1 cellular context compared by ENCODE assay signal in the genomic region with DNA sequence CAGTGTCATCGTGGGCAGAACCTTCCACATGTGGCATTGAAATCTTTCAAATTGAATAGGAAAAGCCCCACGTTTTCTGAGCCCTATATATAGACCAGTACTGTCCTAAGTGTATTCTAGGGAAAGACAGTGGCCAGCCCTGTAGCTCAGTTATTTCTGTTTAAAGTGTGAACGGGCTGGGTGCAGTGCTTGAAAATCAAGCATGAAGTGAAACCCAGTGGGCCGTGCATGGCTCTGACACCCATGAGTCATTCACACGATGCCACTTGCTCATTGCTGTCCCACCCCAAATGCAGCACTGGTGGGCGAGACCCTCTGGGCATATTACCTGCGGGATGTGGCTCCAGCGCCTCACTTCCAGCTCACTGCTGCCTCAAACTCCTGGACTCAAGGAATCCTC.
TF ChIP-seq lines count a peak whose summit lies in the region.

No MANE protein-coding gene starts in this region.

TF ChIP-seq in K562, 482 proteins besides CTCF, POLR2A, EP300 and RAD21:
- no peak for TF ChIP-seq HDAC1 (IDR thresholded peaks at IDR 0.05)
- TF ChIP-seq, protein P1, sequence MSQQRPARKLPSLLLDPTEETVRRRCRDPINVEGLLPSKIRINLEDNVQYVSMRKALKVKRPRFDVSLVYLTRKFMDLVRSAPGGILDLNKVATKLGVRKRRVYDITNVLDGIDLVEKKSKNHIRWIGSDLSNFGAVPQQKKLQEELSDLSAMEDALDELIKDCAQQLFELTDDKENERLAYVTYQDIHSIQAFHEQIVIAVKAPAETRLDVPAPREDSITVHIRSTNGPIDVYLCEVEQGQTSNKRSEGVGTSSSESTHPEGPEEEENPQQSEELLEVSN (IDR thresholded peaks at IDR 0.05; ENCODE audit: borderline replicate concordance in 1 of 2, extremely low read depth in 1 of 2, insufficient read depth in 1 of 2, insufficient read length in 1 of 2, low read depth in 1 of 2, low read length in 1 of 2, poor library complexity in 1 of 2, severe bottlenecking in 1 of 2) = peak in 1 of 2 experiments; percentile 10
- no peak for TF ChIP-seq SRF (CRISPR knock-in tag; IDR thresholded peaks at IDR 0.05)
- peak; percentile 10; the same call in 1 of the 2 replicates for TF ChIP-seq IRF2 (CRISPR knock-in tag; IDR thresholded peaks at IDR 0.05)
- TF ChIP-seq MEF2A (IDR thresholded peaks at IDR 0.05; ENCODE audit: control insufficient read depth, low read depth, low read length) = peak; percentile 41; the same call in 1 of the 2 replicates
- TF ChIP-seq ZFX (CRISPR knock-in tag; IDR thresholded peaks at IDR 0.05) = peak; percentile 14; the same call in 1 of the 2 replicates
- TF ChIP-seq, protein P2, sequence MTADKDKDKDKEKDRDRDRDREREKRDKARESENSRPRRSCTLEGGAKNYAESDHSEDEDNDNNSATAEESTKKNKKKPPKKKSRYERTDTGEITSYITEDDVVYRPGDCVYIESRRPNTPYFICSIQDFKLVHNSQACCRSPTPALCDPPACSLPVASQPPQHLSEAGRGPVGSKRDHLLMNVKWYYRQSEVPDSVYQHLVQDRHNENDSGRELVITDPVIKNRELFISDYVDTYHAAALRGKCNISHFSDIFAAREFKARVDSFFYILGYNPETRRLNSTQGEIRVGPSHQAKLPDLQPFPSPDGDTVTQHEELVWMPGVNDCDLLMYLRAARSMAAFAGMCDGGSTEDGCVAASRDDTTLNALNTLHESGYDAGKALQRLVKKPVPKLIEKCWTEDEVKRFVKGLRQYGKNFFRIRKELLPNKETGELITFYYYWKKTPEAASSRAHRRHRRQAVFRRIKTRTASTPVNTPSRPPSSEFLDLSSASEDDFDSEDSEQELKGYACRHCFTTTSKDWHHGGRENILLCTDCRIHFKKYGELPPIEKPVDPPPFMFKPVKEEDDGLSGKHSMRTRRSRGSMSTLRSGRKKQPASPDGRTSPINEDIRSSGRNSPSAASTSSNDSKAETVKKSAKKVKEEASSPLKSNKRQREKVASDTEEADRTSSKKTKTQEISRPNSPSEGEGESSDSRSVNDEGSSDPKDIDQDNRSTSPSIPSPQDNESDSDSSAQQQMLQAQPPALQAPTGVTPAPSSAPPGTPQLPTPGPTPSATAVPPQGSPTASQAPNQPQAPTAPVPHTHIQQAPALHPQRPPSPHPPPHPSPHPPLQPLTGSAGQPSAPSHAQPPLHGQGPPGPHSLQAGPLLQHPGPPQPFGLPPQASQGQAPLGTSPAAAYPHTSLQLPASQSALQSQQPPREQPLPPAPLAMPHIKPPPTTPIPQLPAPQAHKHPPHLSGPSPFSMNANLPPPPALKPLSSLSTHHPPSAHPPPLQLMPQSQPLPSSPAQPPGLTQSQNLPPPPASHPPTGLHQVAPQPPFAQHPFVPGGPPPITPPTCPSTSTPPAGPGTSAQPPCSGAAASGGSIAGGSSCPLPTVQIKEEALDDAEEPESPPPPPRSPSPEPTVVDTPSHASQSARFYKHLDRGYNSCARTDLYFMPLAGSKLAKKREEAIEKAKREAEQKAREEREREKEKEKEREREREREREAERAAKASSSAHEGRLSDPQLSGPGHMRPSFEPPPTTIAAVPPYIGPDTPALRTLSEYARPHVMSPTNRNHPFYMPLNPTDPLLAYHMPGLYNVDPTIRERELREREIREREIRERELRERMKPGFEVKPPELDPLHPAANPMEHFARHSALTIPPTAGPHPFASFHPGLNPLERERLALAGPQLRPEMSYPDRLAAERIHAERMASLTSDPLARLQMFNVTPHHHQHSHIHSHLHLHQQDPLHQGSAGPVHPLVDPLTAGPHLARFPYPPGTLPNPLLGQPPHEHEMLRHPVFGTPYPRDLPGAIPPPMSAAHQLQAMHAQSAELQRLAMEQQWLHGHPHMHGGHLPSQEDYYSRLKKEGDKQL (CRISPR knock-in tag; IDR thresholded peaks at IDR 0.05; ENCODE audit: borderline replicate concordance) = no peak
- no peak for TF ChIP-seq FOXA3 (CRISPR knock-in tag; conservative IDR thresholded peaks at IDR 0.05 in 1 of 2, IDR thresholded peaks at IDR 0.05 in 1 of 2)
- no peak for TF ChIP-seq ATF7 (IDR thresholded peaks at IDR 0.05)
- TF ChIP-seq, protein P3, sequence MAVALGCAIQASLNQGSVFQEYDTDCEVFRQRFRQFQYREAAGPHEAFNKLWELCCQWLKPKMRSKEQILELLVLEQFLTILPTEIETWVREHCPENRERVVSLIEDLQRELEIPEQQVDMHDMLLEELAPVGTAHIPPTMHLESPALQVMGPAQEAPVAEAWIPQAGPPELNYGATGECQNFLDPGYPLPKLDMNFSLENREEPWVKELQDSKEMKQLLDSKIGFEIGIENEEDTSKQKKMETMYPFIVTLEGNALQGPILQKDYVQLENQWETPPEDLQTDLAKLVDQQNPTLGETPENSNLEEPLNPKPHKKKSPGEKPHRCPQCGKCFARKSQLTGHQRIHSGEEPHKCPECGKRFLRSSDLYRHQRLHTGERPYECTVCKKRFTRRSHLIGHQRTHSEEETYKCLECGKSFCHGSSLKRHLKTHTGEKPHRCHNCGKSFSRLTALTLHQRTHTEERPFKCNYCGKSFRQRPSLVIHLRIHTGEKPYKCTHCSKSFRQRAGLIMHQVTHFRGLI (CRISPR knock-in tag; IDR thresholded peaks at IDR 0.05) = no peak
- TF ChIP-seq, protein P4, sequence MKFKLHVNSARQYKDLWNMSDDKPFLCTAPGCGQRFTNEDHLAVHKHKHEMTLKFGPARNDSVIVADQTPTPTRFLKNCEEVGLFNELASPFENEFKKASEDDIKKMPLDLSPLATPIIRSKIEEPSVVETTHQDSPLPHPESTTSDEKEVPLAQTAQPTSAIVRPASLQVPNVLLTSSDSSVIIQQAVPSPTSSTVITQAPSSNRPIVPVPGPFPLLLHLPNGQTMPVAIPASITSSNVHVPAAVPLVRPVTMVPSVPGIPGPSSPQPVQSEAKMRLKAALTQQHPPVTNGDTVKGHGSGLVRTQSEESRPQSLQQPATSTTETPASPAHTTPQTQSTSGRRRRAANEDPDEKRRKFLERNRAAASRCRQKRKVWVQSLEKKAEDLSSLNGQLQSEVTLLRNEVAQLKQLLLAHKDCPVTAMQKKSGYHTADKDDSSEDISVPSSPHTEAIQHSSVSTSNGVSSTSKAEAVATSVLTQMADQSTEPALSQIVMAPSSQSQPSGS (CRISPR knock-in tag; IDR thresholded peaks at IDR 0.05) = peak; percentile 53; the same call in 1 of the 2 replicates
- TF ChIP-seq, protein P5, sequence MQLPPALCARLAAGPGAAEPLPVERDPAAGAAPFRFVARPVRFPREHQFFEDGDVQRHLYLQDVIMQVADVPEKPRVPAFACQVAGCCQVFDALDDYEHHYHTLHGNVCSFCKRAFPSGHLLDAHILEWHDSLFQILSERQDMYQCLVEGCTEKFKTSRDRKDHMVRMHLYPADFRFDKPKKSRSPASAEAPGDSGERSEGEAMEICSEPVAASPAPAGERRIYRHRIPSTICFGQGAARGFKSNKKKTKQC (CRISPR knock-in tag; IDR thresholded peaks at IDR 0.05) = peak; percentile 21; the same call in 1 of the 2 replicates
- TF ChIP-seq MED1 (CRISPR knock-in tag; IDR thresholded peaks at IDR 0.05; ENCODE audit: borderline replicate concordance) = 0 out of 2 replicates have a peak, but pooled peaks have one; percentile 72
- no peak for TF ChIP-seq CHCHD3 (CRISPR knock-in tag; IDR thresholded peaks at IDR 0.05)
- no peak for TF ChIP-seq ETV6 (IDR thresholded peaks at IDR 0.05; ENCODE audit: borderline replicate concordance in 1 of 2, low read depth in 2 of 2, low read length in 1 of 2)
- no peak for TF ChIP-seq ETV6 (CRISPR knock-in tag; IDR thresholded peaks at IDR 0.05; ENCODE audit: borderline replicate concordance)
- 0 out of 2 replicates have a peak, but pooled peaks have one; percentile 29 for TF ChIP-seq PURB (CRISPR knock-in tag; IDR thresholded peaks at IDR 0.05; ENCODE audit: low read depth)
- TF ChIP-seq ZNF778 (CRISPR knock-in tag; IDR thresholded peaks at IDR 0.05) = no peak
- no peak for TF ChIP-seq BRCA1 (IDR thresholded peaks at IDR 0.05)
- TF ChIP-seq BRCA1 (CRISPR knock-in tag; IDR thresholded peaks at IDR 0.05) = peak; percentile 94
- TF ChIP-seq ZC3H4 (CRISPR knock-in tag; IDR thresholded peaks at IDR 0.05; ENCODE audit: borderline replicate concordance) = peak; percentile 71; the same call in 1 of the 2 replicates
- no peak for TF ChIP-seq DDX20 (tag; IDR thresholded peaks at IDR 0.05; ENCODE audit: low read depth)
- TF ChIP-seq ZNF146 (CRISPR knock-in tag; IDR thresholded peaks at IDR 0.05; ENCODE audit: unreplicated experiment) = no peak
- no peak for TF ChIP-seq SMARCB1 (IDR thresholded peaks at IDR 0.05; ENCODE audit: insufficient read length, low read depth)
- TF ChIP-seq, protein P6, sequence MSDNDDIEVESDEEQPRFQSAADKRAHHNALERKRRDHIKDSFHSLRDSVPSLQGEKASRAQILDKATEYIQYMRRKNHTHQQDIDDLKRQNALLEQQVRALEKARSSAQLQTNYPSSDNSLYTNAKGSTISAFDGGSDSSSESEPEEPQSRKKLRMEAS (CRISPR knock-in tag; IDR thresholded peaks at IDR 0.05) = peak; percentile 28; the same call in 1 of the 2 replicates
- TF ChIP-seq, protein P7, sequence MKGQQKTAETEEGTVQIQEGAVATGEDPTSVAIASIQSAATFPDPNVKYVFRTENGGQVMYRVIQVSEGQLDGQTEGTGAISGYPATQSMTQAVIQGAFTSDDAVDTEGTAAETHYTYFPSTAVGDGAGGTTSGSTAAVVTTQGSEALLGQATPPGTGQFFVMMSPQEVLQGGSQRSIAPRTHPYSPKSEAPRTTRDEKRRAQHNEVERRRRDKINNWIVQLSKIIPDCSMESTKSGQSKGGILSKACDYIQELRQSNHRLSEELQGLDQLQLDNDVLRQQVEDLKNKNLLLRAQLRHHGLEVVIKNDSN (CRISPR knock-in tag; IDR thresholded peaks at IDR 0.05) = peak; percentile 26; the same call in 1 of the 2 replicates
- TF ChIP-seq, protein P8, sequence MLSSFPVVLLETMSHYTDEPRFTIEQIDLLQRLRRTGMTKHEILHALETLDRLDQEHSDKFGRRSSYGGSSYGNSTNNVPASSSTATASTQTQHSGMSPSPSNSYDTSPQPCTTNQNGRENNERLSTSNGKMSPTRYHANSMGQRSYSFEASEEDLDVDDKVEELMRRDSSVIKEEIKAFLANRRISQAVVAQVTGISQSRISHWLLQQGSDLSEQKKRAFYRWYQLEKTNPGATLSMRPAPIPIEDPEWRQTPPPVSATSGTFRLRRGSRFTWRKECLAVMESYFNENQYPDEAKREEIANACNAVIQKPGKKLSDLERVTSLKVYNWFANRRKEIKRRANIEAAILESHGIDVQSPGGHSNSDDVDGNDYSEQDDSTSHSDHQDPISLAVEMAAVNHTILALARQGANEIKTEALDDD (IDR thresholded peaks at IDR 0.05) = no peak
- TF ChIP-seq NR3C1 (CRISPR knock-in tag; IDR thresholded peaks at IDR 0.05) = 0 out of 2 replicates have a peak, but pooled peaks have one; percentile 22
- no peak for TF ChIP-seq MTA3 (IDR thresholded peaks at IDR 0.05; ENCODE audit: borderline replicate concordance)
TF ChIP-seq in K562: peak in this region for 13.
